21 cellular contexts compared by ENCODE assay signal in the genomic region with DNA sequence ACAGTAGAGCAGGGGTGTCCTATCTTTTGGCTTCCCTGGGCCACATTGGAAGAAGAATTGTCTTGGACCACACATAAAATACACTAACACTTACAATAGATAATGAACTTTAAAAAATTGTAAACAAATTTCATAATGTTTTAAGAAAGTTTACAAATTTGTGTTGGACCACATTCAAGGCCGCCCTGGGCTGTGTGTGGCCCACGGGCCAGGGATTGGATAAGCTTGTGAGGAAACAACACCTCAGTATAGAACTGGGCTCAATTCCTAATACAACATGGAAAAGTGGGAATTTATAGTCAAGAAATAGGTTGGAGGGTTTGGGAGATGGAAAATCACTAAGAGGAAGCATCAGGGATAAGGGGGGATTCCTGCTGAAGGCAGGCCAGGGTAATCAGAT.
"Had no signal": no experiment of that assay in that cellular context is flagged by ENCODE, and none has a peak within 500 bp of the region (broad histone marks: within the 10 kb centered on the region; RNA-seq: fewer than 3 reads in every experiment).

No MANE protein-coding gene starts in this region.

- H3K4me3 ChIP-seq: SJSA1, SK-N-MC had no signal

- H3K27ac ChIP-seq: KMS-11, SJSA1, SK-N-MC had no signal

- H3K36me3 ChIP-seq: SJSA1 had no signal

- H3K27me3 ChIP-seq: SJSA1 had no signal

- DNase-seq: IMR-90, Kasumi-1, MM.1S, NCI-H1092 treated with DMSO at 0.1 percent for 48 hours, NCI-H1436, NCI-H187, NCI-H2029, NCI-H2081 treated with DMSO at 0.1 percent for 48 hours, NCI-H2171, NCI-H226, NCI-H446, NCI-H510A, NCI-H524 treated with DMSO at 0.1 percent for 48 hours, NCI-H69, NCI-H774, Right ventricle myocardium superior, RPMI8226, SIG-M5 had no signal

- H3K9me3 ChIP-seq: SJSA1 had no signal

- H3K9ac ChIP-seq: KMS-11 had no signal

- H3K4me2 ChIP-seq: KMS-11 had no signal
